Comparison of ENCODE assay signal across 21 cellular contexts in genomic region chr13:113059891-113060290, GRCh38. TPM values are rescaled to one million over a fixed set of nuclear protein-coding genes. Genes with fewer than 3 reads are reported as not detected.
"Had no signal": no experiment of that assay in that cellular context is flagged by ENCODE, and none has a peak within 500 bp of the region (broad histone marks: within the 10 kb centered on the region; RNA-seq: fewer than 3 reads in every experiment).

No MANE protein-coding gene starts in this region.

- H3K9me3 ChIP-seq: body of pancreas, heart left ventricle, ovary had no signal

- ATAC-seq: activated T-cell treated with anti-CD3 and anti-CD28 coated beads, Interleukin-2, amount 50 U/mL, for 4 hours; body of pancreas; effector memory CD8-positive, alpha-beta T cell; stimulated activated memory B cell treated with anti-CD40 and anti-IgM and Interleukin-4, amounts not matched to agents 10 μg/mL and 1 μg/mL and 100 μg/mL, for 72 hours; T-helper 17 cell had no signal

- H3K36me3 ChIP-seq: ovary had no signal

- H3K4me1 Mint-ChIP-seq: activated CD4-positive, alpha-beta memory T cell treated with anti-CD3 and anti-CD28 coated beads, Interleukin-2, amount 10 ng/mL, durations not matched to agents 7 days and 5 days; activated naive CD4-positive, alpha-beta T cell treated with anti-CD3 and anti-CD28 coated beads, Interleukin-2, amount 50 U/mL, for 24 hours; stimulated activated memory B cell treated with anti-CD40 and anti-IgM and Interleukin-4, amounts not matched to agents 10 μg/mL and 1 μg/mL and 100 μg/mL, for 72 hours had no signal

- H3K9me3 Mint-ChIP-seq: activated CD4-positive, alpha-beta memory T cell treated with anti-CD3 and anti-CD28 coated beads, Interleukin-2, amount 10 ng/mL, durations not matched to agents 7 days and 5 days; activated naive CD4-positive, alpha-beta T cell treated with anti-CD3 and anti-CD28 coated beads, Interleukin-2, amount 50 U/mL, for 24 hours; activated T-cell treated with anti-CD3 and anti-CD28 coated beads, Interleukin-2, amount 50 U/mL, for 4 hours; effector memory CD8-positive, alpha-beta T cell; neural crest cell; stimulated activated memory B cell treated with anti-CD40 and anti-IgM and Interleukin-4, amounts not matched to agents 10 μg/mL and 1 μg/mL and 100 μg/mL, for 72 hours had no signal

- H3K27ac ChIP-seq: body of pancreas, epithelial cell of prostate, heart left ventricle, ovary had no signal

- H3K4me3 Mint-ChIP-seq: activated CD4-positive, alpha-beta memory T cell treated with anti-CD3 and anti-CD28 coated beads, Interleukin-2, amount 10 ng/mL, durations not matched to agents 7 days and 5 days; activated naive CD4-positive, alpha-beta T cell treated with anti-CD3 and anti-CD28 coated beads, Interleukin-2, amount 50 U/mL, for 24 hours; activated T-cell treated with anti-CD3 and anti-CD28 coated beads, Interleukin-2, amount 50 U/mL, for 4 hours; effector memory CD8-positive, alpha-beta T cell; neural crest cell; stimulated activated memory B cell treated with anti-CD40 and anti-IgM and Interleukin-4, amounts not matched to agents 10 μg/mL and 1 μg/mL and 100 μg/mL, for 72 hours; T-helper 17 cell had no signal

- H3K36me3 Mint-ChIP-seq: stimulated activated memory B cell treated with anti-CD40 and anti-IgM and Interleukin-4, amounts not matched to agents 10 μg/mL and 1 μg/mL and 100 μg/mL, for 72 hours had no signal

- H3K27ac Mint-ChIP-seq: activated CD4-positive, alpha-beta memory T cell treated with anti-CD3 and anti-CD28 coated beads, Interleukin-2, amount 10 ng/mL, durations not matched to agents 7 days and 5 days; activated naive CD4-positive, alpha-beta T cell treated with anti-CD3 and anti-CD28 coated beads, Interleukin-2, amount 50 U/mL, for 24 hours; effector memory CD8-positive, alpha-beta T cell; stimulated activated memory B cell treated with anti-CD40 and anti-IgM and Interleukin-4, amounts not matched to agents 10 μg/mL and 1 μg/mL and 100 μg/mL, for 72 hours; T-helper 17 cell had no signal

- H3K27me3 Mint-ChIP-seq: activated CD4-positive, alpha-beta memory T cell treated with anti-CD3 and anti-CD28 coated beads, Interleukin-2, amount 10 ng/mL, durations not matched to agents 7 days and 5 days; activated naive CD4-positive, alpha-beta T cell treated with anti-CD3 and anti-CD28 coated beads, Interleukin-2, amount 50 U/mL, for 24 hours; effector memory CD8-positive, alpha-beta T cell; stimulated activated memory B cell treated with anti-CD40 and anti-IgM and Interleukin-4, amounts not matched to agents 10 μg/mL and 1 μg/mL and 100 μg/mL, for 72 hours; T-helper 17 cell had no signal

- DNase-seq: activated CD4-positive, alpha-beta memory T cell treated with anti-CD3 and anti-CD28 coated beads, Interleukin-2, amount 10 ng/mL, durations not matched to agents 7 days and 5 days; activated CD4-positive, alpha-beta T cell treated with anti-CD3 and anti-CD28 coated beads for 4 hours; activated effector memory CD4-positive, alpha-beta T cell treated with Interleukin-2 at 50 U/mL for 16 hours; activated T-cell treated with anti-CD3 and anti-CD28 coated beads, Interleukin-2, amount 50 U/mL, for 4 hours; body of pancreas; central memory CD4-positive, alpha-beta T cell; cortex of kidney; effector memory CD8-positive, alpha-beta T cell; midbrain; ovary; stimulated activated CD4-positive, alpha-beta T cell treated with anti-CD3 and anti-CD28 coated beads, Interleukin-2, amount 100 ng/mL, for 48 hours; T-helper 17 cell; trophoblast cell had no signal

- H3K4me1 ChIP-seq: body of pancreas, heart left ventricle had no signal

- H3K27me3 ChIP-seq: body of pancreas, heart left ventricle, ovary had no signal

- H3K4me3 ChIP-seq: body of pancreas, heart left ventricle, lung, ovary had no signal

RNA-seq across cellular contexts. Expression of gene F7, which starts 45.7 kb away (rescaled TPM):
- total RNA-seq: activated CD4-positive, alpha-beta memory T cell treated with anti-CD3 and anti-CD28 coated beads, Interleukin-2, amount 10 ng/mL, durations not matched to agents 7 days and 5 days; body of pancreas; myocyte; T-helper 17 cell had no signal
- polyA plus RNA-seq: keratinocyte had no signal
